25 cellular contexts compared by ENCODE assay signal in genomic region chr3:161759444-161759843, GRCh38.
"Had no signal": no experiment of that assay in that cellular context is flagged by ENCODE, and none has a peak within 500 bp of the region (broad histone marks: within the 10 kb centered on the region; RNA-seq: fewer than 3 reads in every experiment).

No MANE protein-coding gene starts in this region.

- H3K27me3 ChIP-seq: colonic mucosa, dorsolateral prefrontal cortex, esophagus muscularis mucosa, esophagus squamous epithelium, foreskin keratinocyte, gastrocnemius medialis, gastroesophageal sphincter, heart left ventricle, heart right ventricle, hepatocyte had no signal

- DNase-seq: colonic mucosa; cortex of kidney; dermis blood vessel endothelial cell; dorsolateral prefrontal cortex; effector CD4-positive, alpha-beta T cell; effector CD8-positive, alpha-beta T cell; effector memory CD4-positive, alpha-beta T cell; effector memory CD8-positive, alpha-beta T cell; endodermal cell; erythroblast; esophagus squamous epithelium; foreskin fibroblast; foreskin keratinocyte; foreskin melanocyte; gastrocnemius medialis; glutamatergic neuron; head of caudate nucleus; heart left ventricle; heart right ventricle had no signal

- H3K4me1 ChIP-seq: colonic mucosa, esophagus muscularis mucosa, esophagus squamous epithelium, foreskin keratinocyte, gastrocnemius medialis, gastroesophageal sphincter, heart left ventricle, heart right ventricle had no signal

- H3K36me3 ChIP-seq: colonic mucosa, esophagus muscularis mucosa, esophagus squamous epithelium, gastrocnemius medialis, gastroesophageal sphincter, heart left ventricle, heart right ventricle had no signal

- ATAC-seq: effector memory CD8-positive, alpha-beta T cell; esophagus mucosa; foreskin keratinocyte; gastrocnemius medialis; gastroesophageal sphincter; heart left ventricle; heart right ventricle had no signal

- H3K79me2 ChIP-seq: hepatocyte had no signal

- H2AFZ ChIP-seq: hepatocyte had no signal

- H3K27ac ChIP-seq: colonic mucosa, coronary artery, dorsolateral prefrontal cortex, epithelial cell of prostate, esophagus muscularis mucosa, esophagus squamous epithelium, foreskin keratinocyte, gastrocnemius medialis, gastroesophageal sphincter, heart left ventricle, heart right ventricle, hepatocyte had no signal

- H3K9me3 ChIP-seq: colonic mucosa, esophagus muscularis mucosa, esophagus squamous epithelium, gastrocnemius medialis, gastroesophageal sphincter, heart left ventricle had no signal

- H3K4me2 ChIP-seq: hepatocyte had no signal

- H3K4me3 ChIP-seq: colonic mucosa, coronary artery, dorsolateral prefrontal cortex, esophagus muscularis mucosa, esophagus squamous epithelium, gastrocnemius medialis, gastroesophageal sphincter, heart left ventricle, heart right ventricle, hepatocyte had no signal
